ENCODE assay signal across 28 cellular contexts in genomic region chr9:6870650-6871477, GRCh38.
DNase-seq lines count a peak whose midpoint lies in the region; ATAC-seq and TF ChIP-seq lines count a peak whose summit lies in the region.
"Had no signal": no experiment of that assay in that cellular context is flagged by ENCODE, and none has a peak within 500 bp of the region (broad histone marks: within the 10 kb centered on the region; RNA-seq: fewer than 3 reads in every experiment).

No MANE protein-coding gene starts in this region.

- H3K4me3 Mint-ChIP-seq in MCF 10A (ENCODE audit: unreplicated experiment) (no peak overlapping the region), H9 (no peak overlapping the region)
- H3K4me3 Mint-ChIP-seq in dendritic cell treated with granulocyte-macrophage colony-stimulating factor and Interleukin-4, amounts not matched to agents 40 ng/mL and 50 ng/mL, for 4 days = no peak overlapping the region
- H3K4me3 Mint-ChIP-seq in stimulated activated memory B cell treated with anti-CD40 and anti-IgM and Interleukin-4, amounts not matched to agents 10 μg/mL and 1 μg/mL and 100 μg/mL, for 72 hours = no peak overlapping the region
- H3K4me3 Mint-ChIP-seq: activated CD4-positive, alpha-beta T cell treated with anti-CD3 and anti-CD28 coated beads for 36 hours; activated naive CD4-positive, alpha-beta T cell treated with anti-CD3 and anti-CD28 coated beads for 36 hours; activated T-cell treated with anti-CD3 and anti-CD28 coated beads, Interleukin-2, amount 50 U/mL, for 72 hours; CD4-positive, alpha-beta T cell; neural crest cell; T-helper 1 cell treated with Interleukin-12 subunit alpha and Interleukin-12 subunit beta and Interleukin-4 antibody, amounts not matched to agents 30 μg/mL and 1 μg/mL, for 36 hours had no signal

- no peaks in the 10 kb centered on the region for H3K23me2 ChIP-seq in H9 (ENCODE audit: insufficient read length, low read depth, low read length, poor library complexity, severe bottlenecking)

- H3K27ac ChIP-seq in mammary epithelial cell (ENCODE audit: insufficient read depth, low read depth, low read length) = no peak overlapping the region
- no peak overlapping the region for H3K27ac ChIP-seq in H9 (ENCODE audit: insufficient read length, low read depth, low read length)
- no peak overlapping the region for H3K27ac ChIP-seq in esophagus muscularis mucosa (replicated peaks in 1 of 4)
- H3K27ac ChIP-seq: GM23248, left ventricle myocardium inferior, prostate gland, upper lobe of right lung had no signal

- H3K9me3 ChIP-seq in mammary epithelial cell (replicated peaks; ENCODE audit: insufficient read depth, low read length) = no peaks in the 10 kb centered on the region
- H3K9me3 ChIP-seq in H9 (ENCODE audit: control insufficient read depth, low read depth, low read length) = no peaks in the 10 kb centered on the region
- H3K9me3 ChIP-seq in esophagus muscularis mucosa = no peaks in the 10 kb centered on the region
- H3K9me3 ChIP-seq: left ventricle myocardium inferior, prostate gland, upper lobe of right lung had no signal

- H3K36me3 Mint-ChIP-seq in MCF 10A (ENCODE audit: insufficient read depth, unreplicated experiment) (peaks cover 6% of the 10 kb centered on the region), H9 (ENCODE audit: insufficient read depth in 1 of 3, low read depth in 3 of 3) (peaks cover 0 to 2% (median 0%) of the 10 kb centered on the region in 3 experiments; a peak in 2 of 7 replicates)
- H3K36me3 Mint-ChIP-seq in dendritic cell treated with granulocyte-macrophage colony-stimulating factor and Interleukin-4, amounts not matched to agents 40 ng/mL and 50 ng/mL, for 4 days (ENCODE audit: low read depth) = peaks cover 32% of the 10 kb centered on the region
- H3K36me3 Mint-ChIP-seq in stimulated activated memory B cell treated with anti-CD40 and anti-IgM and Interleukin-4, amounts not matched to agents 10 μg/mL and 1 μg/mL and 100 μg/mL, for 72 hours = peaks cover 57% of the 10 kb centered on the region

- no peak overlapping the region for H2BK5ac ChIP-seq in H9 (ENCODE audit: insufficient read length, low read length)

- H2BK15ac ChIP-seq in H9 (ENCODE audit: low read depth, low read length) = no peak overlapping the region

- H2AFZ ChIP-seq in mammary epithelial cell (ENCODE audit: low read depth, low read length) (no peak overlapping the region), H9 (ENCODE audit: low read length) (no peak overlapping the region)
- H2AFZ ChIP-seq: GM23248 had no signal

- no TSS peak for BruUV-seq in MCF 10A (replicated peaks; lab: Mats Ljungman, UMichigan)
- no TSS peak for BruUV-seq in mammary epithelial cell (replicated peaks; lab: Mats Ljungman, UMichigan)

- intact Hi-C loops in MCF 10A (cut with micrococcal nuclease) = no loop called here
- intact Hi-C loops in mammary epithelial cell (cut with micrococcal nuclease) = no loop called here
- intact Hi-C loops in dendritic cell treated with granulocyte-macrophage colony-stimulating factor and Interleukin-4, amounts not matched to agents 40 ng/mL and 50 ng/mL, for 4 days (cut with micrococcal nuclease) = no loop called here
- intact Hi-C loops in esophagus muscularis mucosa (cut with DNase I) = no loop called here

- TF ChIP-seq EP300 in esophagus muscularis mucosa (IDR thresholded peaks at IDR 0.05) = no peak

- no peaks in the 10 kb centered on the region for H3K27me3 ChIP-seq in mammary epithelial cell (ENCODE audit: insufficient read depth, low read length)
- no peaks in the 10 kb centered on the region for H3K27me3 ChIP-seq in H9 (ENCODE audit: insufficient read depth, low read length)
- H3K27me3 ChIP-seq in esophagus muscularis mucosa = no peaks in the 10 kb centered on the region
- H3K27me3 ChIP-seq: dorsolateral prefrontal cortex, upper lobe of right lung had no signal

- H3K4me1 Mint-ChIP-seq in MCF 10A (ENCODE audit: insufficient read depth, unreplicated experiment) (peaks cover 7% of the 10 kb centered on the region), H9 (peaks cover 22 to 37% of the 10 kb centered on the region in 2 experiments)
- H3K4me1 Mint-ChIP-seq in dendritic cell treated with granulocyte-macrophage colony-stimulating factor and Interleukin-4, amounts not matched to agents 40 ng/mL and 50 ng/mL, for 4 days (ENCODE audit: low read depth) = peaks cover 41% of the 10 kb centered on the region
- peaks cover 55% of the 10 kb centered on the region for H3K4me1 Mint-ChIP-seq in stimulated activated memory B cell treated with anti-CD40 and anti-IgM and Interleukin-4, amounts not matched to agents 10 μg/mL and 1 μg/mL and 100 μg/mL, for 72 hours

- H4K5ac ChIP-seq in H9 (ENCODE audit: insufficient read length, low read depth, low read length) = no peak overlapping the region

- no peak for ATAC-seq in stimulated activated memory B cell treated with anti-CD40 and anti-IgM and Interleukin-4, amounts not matched to agents 10 μg/mL and 1 μg/mL and 100 μg/mL, for 72 hours
- ATAC-seq: activated CD4-positive, alpha-beta T cell treated with anti-CD3 and anti-CD28 coated beads for 36 hours; Panc1; upper lobe of right lung had no signal

- H3K4me2 ChIP-seq in mammary epithelial cell (ENCODE audit: insufficient read depth, low read depth, low read length) (no peak overlapping the region), H9 (ENCODE audit: insufficient read depth, insufficient read length, low read length) (no peak overlapping the region)

- no peak overlapping the region for H3K14ac ChIP-seq in H9 (ENCODE audit: insufficient read depth, low read length)

- no peak for TF ChIP-seq POLR2A in esophagus muscularis mucosa (IDR thresholded peaks at IDR 0.05; ENCODE audit: low read depth)

- 75% methylated on average over 7 of the region's 7 CpGs for WGBS in mammary epithelial cell (ENCODE audit: low coverage, missing lambda C conversion rate)
- WGBS in H9 (ENCODE audit: extremely low coverage, insufficient read length, low lambda C conversion rate) = no CpG with 5 or more reads among the region's 7 CpGs
- 93% methylated on average over 7 of the region's 7 CpGs for WGBS in esophagus muscularis mucosa

- H3K9ac ChIP-seq in mammary epithelial cell (ENCODE audit: insufficient read depth, low read length) (no peak overlapping the region), H9 (ENCODE audit: extremely low read depth, insufficient read length, low read length) (no peak overlapping the region)
- H3K9ac ChIP-seq: GM23248 had no signal

- POLR2A ChIA-PET in MCF 10A (lab: Yijun Ruan, JAX) = interaction anchor here (0.7 kb wide), 1 partner anchor 88 kb away, joined by 3 read pairs; no protein-coding TSS in a partner anchor

- no peak overlapping the region for H4K8ac ChIP-seq in H9 (replicated peaks; ENCODE audit: insufficient read length, low read depth, low read length)

- CTCF ChIA-PET in MCF 10A (lab: Yijun Ruan, JAX) (no interaction called here), mammary epithelial cell (lab: Charles Lee; ENCODE audit: low non-redundant PET) (no interaction called here)

- no peak overlapping the region for H3K4me3 ChIP-seq in mammary epithelial cell (replicated peaks in 1 of 3; ENCODE audit: insufficient read depth in 1 of 3, low read depth in 2 of 3, low read length in 3 of 3)
- no peak overlapping the region for H3K4me3 ChIP-seq in esophagus muscularis mucosa
- H3K4me3 ChIP-seq: dorsolateral prefrontal cortex, GM23248, left ventricle myocardium inferior, prostate gland, upper lobe of right lung had no signal

- TF ChIP-seq CTCF in MCF 10A (IDR thresholded peaks at IDR 0.05; ENCODE audit: unreplicated experiment) (no peak), mammary epithelial cell (conservative IDR thresholded peaks at IDR 0.05 in 1 of 2, IDR thresholded peaks at IDR 0.05 in 1 of 2; ENCODE audit: extremely low read depth in 1 of 2, insufficient read depth in 1 of 2, low read depth in 1 of 2, low read length in 2 of 2) (no peak), H9 (conservative IDR thresholded peaks at IDR 0.05) (no peak), esophagus muscularis mucosa (IDR thresholded peaks at IDR 0.05) (no peak)

- no peaks in the 10 kb centered on the region for H3K27me3 Mint-ChIP-seq in MCF 10A (ENCODE audit: insufficient read depth, unreplicated experiment)
- H3K27me3 Mint-ChIP-seq in dendritic cell treated with granulocyte-macrophage colony-stimulating factor and Interleukin-4, amounts not matched to agents 40 ng/mL and 50 ng/mL, for 4 days = no peaks in the 10 kb centered on the region
- H3K27me3 Mint-ChIP-seq in stimulated activated memory B cell treated with anti-CD40 and anti-IgM and Interleukin-4, amounts not matched to agents 10 μg/mL and 1 μg/mL and 100 μg/mL, for 72 hours = no peaks in the 10 kb centered on the region
- H3K27me3 Mint-ChIP-seq in H9 (ENCODE audit: low read depth) = no peaks in the 10 kb centered on the region
- H3K27me3 Mint-ChIP-seq: activated CD4-positive, alpha-beta T cell treated with anti-CD3 and anti-CD28 coated beads for 36 hours; CD4-positive, alpha-beta T cell had no signal

- H2BK12ac ChIP-seq in H9 (ENCODE audit: insufficient read length, low read depth, low read length) = no peak overlapping the region

- peak overlapping the region; percentile 68 for H3K27ac Mint-ChIP-seq in MCF 10A (ENCODE audit: low read depth, unreplicated experiment)
- H3K27ac Mint-ChIP-seq in dendritic cell treated with granulocyte-macrophage colony-stimulating factor and Interleukin-4, amounts not matched to agents 40 ng/mL and 50 ng/mL, for 4 days = peak overlapping the region; percentile 32
- peak overlapping the region; percentile 45 for H3K27ac Mint-ChIP-seq in stimulated activated memory B cell treated with anti-CD40 and anti-IgM and Interleukin-4, amounts not matched to agents 10 μg/mL and 1 μg/mL and 100 μg/mL, for 72 hours
- peak overlapping the region in 1 of 3 experiments; percentile 52; a peak in 4 of 7 replicates for H3K27ac Mint-ChIP-seq in H9
- H3K27ac Mint-ChIP-seq: activated CD4-positive, alpha-beta T cell treated with anti-CD3 and anti-CD28 coated beads for 36 hours; activated naive CD4-positive, alpha-beta T cell treated with anti-CD3 and anti-CD28 coated beads for 36 hours; CD4-positive, alpha-beta T cell; T-helper 1 cell treated with Interleukin-12 subunit alpha and Interleukin-12 subunit beta and Interleukin-4 antibody, amounts not matched to agents 30 μg/mL and 1 μg/mL, for 36 hours had no signal

- no peaks in the 10 kb centered on the region for H4K20me1 ChIP-seq in mammary epithelial cell (ENCODE audit: insufficient read depth, low read length)
- H4K20me1 ChIP-seq in H9 (ENCODE audit: control insufficient read depth, insufficient read depth, insufficient read length) = no peaks in the 10 kb centered on the region

- no peak overlapping the region for H3K18ac ChIP-seq in H9 (ENCODE audit: insufficient read length, low read depth, low read length)

- in situ Hi-C loops in mammary epithelial cell (cut with MboI; ENCODE audit: low sequenced_read_pairs in 2 of 2) = no loop called here

- H3K56ac ChIP-seq in H9 (ENCODE audit: insufficient read length, low read depth, low read length) = no peak overlapping the region

- H2BK120ac ChIP-seq in H9 (ENCODE audit: low read depth, low read length, poor library complexity, severe bottlenecking) = no peak overlapping the region

- H3T11ph ChIP-seq in H9 (ENCODE audit: low read length) = no peak overlapping the region

- no peaks in the 10 kb centered on the region for H3K79me1 ChIP-seq in H9 (ENCODE audit: insufficient read depth, low read depth, low read length, poor library complexity, severe bottlenecking)

- no peak overlapping the region for H2BK20ac ChIP-seq in H9 (ENCODE audit: low read depth, low read length, poor library complexity, severe bottlenecking)

- DNase-seq in MCF 10A (ENCODE audit: unreplicated experiment) = no peak
- no peak for DNase-seq in mammary epithelial cell
- peak; percentile 75 for DNase-seq in islet precursor cell
- DNase-seq in H9 = no peak
- no peak for DNase-seq in NCI-H1105 treated with DMSO at 0.1 percent for 48 hours (lab: John Stamatoyannopoulos, UW)
- DNase-seq in esophagus muscularis mucosa (ENCODE audit: extremely low spot score) = no peak
- DNase-seq: activated CD4-positive, alpha-beta T cell treated with anti-CD3 and anti-CD28 coated beads for 36 hours; activated naive CD4-positive, alpha-beta T cell treated with anti-CD3 and anti-CD28 coated beads for 36 hours; activated T-cell treated with anti-CD3 and anti-CD28 coated beads, Interleukin-2, amount 50 U/mL, for 72 hours; CD4-positive, alpha-beta T cell; DMS 273 treated with DMSO at 0.1 percent for 48 hours; foreskin melanocyte; GDM1; GM23248; hippocampal formation; left ventricle myocardium inferior; MV-4-11; NCI-H187; NCI-H526; stimulated activated CD8-positive, alpha-beta memory T cell treated with anti-CD3 and anti-CD28 coated beads, Interleukin-4, amount 100 ng/mL, for 48 hours; upper lobe of right lung had no signal

- H3K36me3 ChIP-seq in mammary epithelial cell (ENCODE audit: insufficient read depth, low read length) = peaks cover 2% of the 10 kb centered on the region
- peaks cover 0 to 3% (median 0%) of the 10 kb centered on the region in 4 donors for H3K36me3 ChIP-seq in esophagus muscularis mucosa
- H3K36me3 ChIP-seq: left ventricle myocardium inferior, prostate gland, upper lobe of right lung had no signal

- H3K4ac ChIP-seq in H9 (ENCODE audit: low read depth, low read length) = no peak overlapping the region

- H3K79me2 ChIP-seq in mammary epithelial cell (ENCODE audit: insufficient read depth, low read length) (peaks cover 24% of the 10 kb centered on the region), H9 (ENCODE audit: insufficient read depth, low read length) (no peaks in the 10 kb centered on the region)

- H2AK5ac ChIP-seq in H9 (ENCODE audit: insufficient read length, low read length) = no peak overlapping the region

- dilution Hi-C loops in mammary epithelial cell (cut with HindIII; ENCODE audit: low sequenced_read_pairs) = no loop called here

- peaks cover 5% of the 10 kb centered on the region for H3K4me1 ChIP-seq in mammary epithelial cell (ENCODE audit: insufficient read depth, low read length)
- peaks cover 7% of the 10 kb centered on the region; the same call in 1 of the 2 replicates for H3K4me1 ChIP-seq in H9 (ENCODE audit: insufficient read depth, low read length)
- H3K4me1 ChIP-seq in esophagus muscularis mucosa = peaks cover 0 to 15% (median 4%) of the 10 kb centered on the region in 4 donors
- H3K4me1 ChIP-seq: prostate gland, upper lobe of right lung had no signal

- H3K9me3 Mint-ChIP-seq in MCF 10A (ENCODE audit: unreplicated experiment) (no peaks in the 10 kb centered on the region), H9 (no peaks in the 10 kb centered on the region)
- peaks cover under 1% of the 10 kb centered on the region for H3K9me3 Mint-ChIP-seq in dendritic cell treated with granulocyte-macrophage colony-stimulating factor and Interleukin-4, amounts not matched to agents 40 ng/mL and 50 ng/mL, for 4 days
- no peaks in the 10 kb centered on the region for H3K9me3 Mint-ChIP-seq in stimulated activated memory B cell treated with anti-CD40 and anti-IgM and Interleukin-4, amounts not matched to agents 10 μg/mL and 1 μg/mL and 100 μg/mL, for 72 hours
- H3K9me3 Mint-ChIP-seq: activated naive CD4-positive, alpha-beta T cell treated with anti-CD3 and anti-CD28 coated beads for 36 hours; activated T-cell treated with anti-CD3 and anti-CD28 coated beads, Interleukin-2, amount 50 U/mL, for 72 hours; CD4-positive, alpha-beta T cell; neural crest cell; T-helper 1 cell treated with Interleukin-12 subunit alpha and Interleukin-12 subunit beta and Interleukin-4 antibody, amounts not matched to agents 30 μg/mL and 1 μg/mL, for 36 hours had no signal

- H3K23ac ChIP-seq in H9 (ENCODE audit: insufficient read length, low read depth, low read length) = no peak overlapping the region

- H4K91ac ChIP-seq in H9 (ENCODE audit: insufficient read length, low read depth, low read length) = no peak overlapping the region
